Comparison of ENCODE assay signal across 13 cellular contexts in genomic region chr12:6272300-6273208, GRCh38. TPM values are rescaled to one million over a fixed set of nuclear protein-coding genes. Genes with fewer than 3 reads are reported as not detected.
DNase-seq lines count a peak whose midpoint lies in the region; ATAC-seq, FAIRE-seq and TF ChIP-seq lines count a peak whose summit lies in the region.
"Had no signal": no experiment of that assay in that cellular context is flagged by ENCODE, and none has a peak within 500 bp of the region (broad histone marks: within the 10 kb centered on the region; RNA-seq: fewer than 3 reads in every experiment).

No MANE protein-coding gene starts in this region.

- peak; percentile 97 for FAIRE-seq in urothelium cell line (lab: Jason Lieb, UNC)

- no peaks in the 10 kb centered on the region for H3K36me3 Mint-ChIP-seq in activated naive CD4-positive, alpha-beta T cell treated with anti-CD3 and anti-CD28 coated beads, Interleukin-2, amount 50 U/mL, for 72 hours
- H3K36me3 Mint-ChIP-seq: CD4-positive, CD25-positive, alpha-beta regulatory T cell had no signal

- H3K4me1 ChIP-seq in right atrium auricular region: peaks cover 0 to 16% of the 10 kb centered on the region in 2 donors

- no peak overlapping the region for H3K27ac ChIP-seq in right atrium auricular region

- peak; percentile 61 to 75 for ATAC-seq in activated naive CD4-positive, alpha-beta T cell treated with anti-CD3 and anti-CD28 coated beads, Interleukin-2, amount 50 U/mL, for 72 hours

- DNase-seq in activated naive CD4-positive, alpha-beta T cell treated with anti-CD3 and anti-CD28 coated beads, Interleukin-2, amount 50 U/mL, for 72 hours (ENCODE audit: low spot score in 2 of 2): no peak
- DNase-seq in activated naive CD4-positive, alpha-beta T cell treated with anti-CD3 and anti-CD28 coated beads, Interleukin-2, amount 50 U/mL, for 16 hours: no peak
- DNase-seq in RPMI8226 (peak; percentile 93), kidney tubule cell (ENCODE audit: low spot score) (peak; percentile 95), urothelium cell line (ENCODE audit: low spot score) (peak; percentile 97), right atrium auricular region (ENCODE audit: low spot score) (no peak), NCI-H446 treated with DMSO at 0.1 percent for 48 hours (lab: John Stamatoyannopoulos, UW) (no peak), amygdala (lab: John Stamatoyannopoulos, UW) (no peak)
- DNase-seq: amniotic stem cell; CD4-positive, CD25-positive, alpha-beta regulatory T cell; foreskin fibroblast; NCI-H2029 treated with DMSO at 0.1 percent for 48 hours had no signal

- no peaks in the 10 kb centered on the region for H3K9me3 Mint-ChIP-seq in activated naive CD4-positive, alpha-beta T cell treated with anti-CD3 and anti-CD28 coated beads, Interleukin-2, amount 50 U/mL, for 72 hours
- H3K9me3 Mint-ChIP-seq: neural crest cell had no signal

- H3K9me3 ChIP-seq in right atrium auricular region: no peaks in the 10 kb centered on the region

- H3K4me3 ChIP-seq in right atrium auricular region: no peak overlapping the region

- TF ChIP-seq CTCF in right atrium auricular region (IDR thresholded peaks at IDR 0.05): no peak

- H3K36me3 ChIP-seq in right atrium auricular region: no peaks in the 10 kb centered on the region

- no peak overlapping the region for H3K27ac Mint-ChIP-seq in activated naive CD4-positive, alpha-beta T cell treated with anti-CD3 and anti-CD28 coated beads, Interleukin-2, amount 50 U/mL, for 72 hours
- H3K27ac Mint-ChIP-seq: CD4-positive, CD25-positive, alpha-beta regulatory T cell had no signal

- H3K27me3 ChIP-seq in right atrium auricular region: no peaks in the 10 kb centered on the region

RNA-seq across cellular contexts. Expression of gene PLEKHG6, which starts 37.9 kb away (rescaled TPM):
- not detected for total RNA-seq in activated naive CD4-positive, alpha-beta T cell treated with anti-CD3 and anti-CD28 coated beads, Interleukin-2, amount 50 U/mL, for 72 hours
- total RNA-seq in right atrium auricular region: under 1 TPM in 1 of 2 donors, not detected in 1; 0.51 TPM
- total RNA-seq: CD4-positive, CD25-positive, alpha-beta regulatory T cell had no signal

Comparison
In these comparisons a context has a peak if more than half of its experiments do, and no peak if none do; other contexts are left out.
1. DNase-seq: peak in RPMI8226 (single experiment), kidney tubule cell (single experiment) and urothelium cell line (single experiment); none in activated naive CD4-positive, alpha-beta T cell treated with anti-CD3 and anti-CD28 coated beads, Interleukin-2, amount 50 U/mL, for 72 hours (0 of 2), activated naive CD4-positive, alpha-beta T cell treated with anti-CD3 and anti-CD28 coated beads, Interleukin-2, amount 50 U/mL, for 16 hours (single experiment), right atrium auricular region (single experiment), NCI-H446 treated with DMSO at 0.1 percent for 48 hours (single experiment) and amygdala (0 of 56).